Comparison of ENCODE assay signal across 1 cellular context in genomic region chr7:14294637-14295036, GRCh38.
TF ChIP-seq lines count a peak whose summit lies in the region.

No MANE protein-coding gene starts in this region.

TF ChIP-seq in SK-N-SH treated with all-trans-retinoic acid at 6 μM for 48 hours, 23 proteins besides CTCF, POLR2A, EP300 and RAD21 (continued from another document):
- TF ChIP-seq TSHZ2 (CRISPR knock-in tag; IDR thresholded peaks at IDR 0.05) (no peak), ARNTL (CRISPR knock-in tag; IDR thresholded peaks at IDR 0.05; ENCODE audit: borderline replicate concordance, low read depth) (no peak), ISL1 (CRISPR knock-in tag; IDR thresholded peaks at IDR 0.05) (peak; percentile 91), RARB (CRISPR knock-in tag; IDR thresholded peaks at IDR 0.05) (no peak), ESRRG (CRISPR knock-in tag; IDR thresholded peaks at IDR 0.05) (no peak), OSR1 (CRISPR knock-in tag; IDR thresholded peaks at IDR 0.05) (no peak), SNAI2 (CRISPR knock-in tag; IDR thresholded peaks at IDR 0.05) (peak; percentile 62; the same call in 1 of the 2 replicates), CSDC2 (CRISPR knock-in tag; IDR thresholded peaks at IDR 0.05) (no peak), PPARA (CRISPR knock-in tag; IDR thresholded peaks at IDR 0.05; ENCODE audit: borderline replicate concordance) (no peak), CSRNP3 (CRISPR knock-in tag; IDR thresholded peaks at IDR 0.05) (0 out of 2 replicates have a peak, but pooled peaks have one; percentile 7), ZNF8 (CRISPR knock-in tag; IDR thresholded peaks at IDR 0.05) (no peak), TCF4 (CRISPR knock-in tag; IDR thresholded peaks at IDR 0.05; ENCODE audit: borderline replicate concordance) (peak; percentile 20; the same call in 1 of the 2 replicates), ZFP30 (CRISPR knock-in tag; IDR thresholded peaks at IDR 0.05) (no peak), ZC3H10 (CRISPR knock-in tag; IDR thresholded peaks at IDR 0.05) (peak; percentile 80), TOX (CRISPR knock-in tag; IDR thresholded peaks at IDR 0.05; ENCODE audit: borderline replicate concordance) (no peak), ZFP3 (CRISPR knock-in tag; IDR thresholded peaks at IDR 0.05) (peak; percentile 68; the same call in 1 of the 2 replicates), BACH2 (CRISPR knock-in tag; IDR thresholded peaks at IDR 0.05; ENCODE audit: borderline replicate concordance) (no peak), GLIS3 (CRISPR knock-in tag; IDR thresholded peaks at IDR 0.05) (no peak), ZNF565 (CRISPR knock-in tag; conservative IDR thresholded peaks at IDR 0.05; ENCODE audit: low read depth) (no peak)
- TF ChIP-seq, protein P1, sequence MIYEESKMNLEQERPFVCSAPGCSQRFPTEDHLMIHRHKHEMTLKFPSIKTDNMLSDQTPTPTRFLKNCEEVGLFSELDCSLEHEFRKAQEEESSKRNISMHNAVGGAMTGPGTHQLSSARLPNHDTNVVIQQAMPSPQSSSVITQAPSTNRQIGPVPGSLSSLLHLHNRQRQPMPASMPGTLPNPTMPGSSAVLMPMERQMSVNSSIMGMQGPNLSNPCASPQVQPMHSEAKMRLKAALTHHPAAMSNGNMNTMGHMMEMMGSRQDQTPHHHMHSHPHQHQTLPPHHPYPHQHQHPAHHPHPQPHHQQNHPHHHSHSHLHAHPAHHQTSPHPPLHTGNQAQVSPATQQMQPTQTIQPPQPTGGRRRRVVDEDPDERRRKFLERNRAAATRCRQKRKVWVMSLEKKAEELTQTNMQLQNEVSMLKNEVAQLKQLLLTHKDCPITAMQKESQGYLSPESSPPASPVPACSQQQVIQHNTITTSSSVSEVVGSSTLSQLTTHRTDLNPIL (CRISPR knock-in tag; IDR thresholded peaks at IDR 0.05; ENCODE audit: low read depth), result peak; percentile 73
